ENCODE assay signal across 21 cellular contexts in genomic region chrX:37887347-37887746, GRCh38. TPM values are rescaled to one million over a fixed set of nuclear protein-coding genes. Genes with fewer than 3 reads are reported as not detected.
A peak's percentile ranks its signal among the peaks of the same experiment; 100 is the strongest.
DNase-seq lines count a peak whose midpoint lies in the region; ATAC-seq, FAIRE-seq and TF ChIP-seq lines count a peak whose summit lies in the region.
"Had no signal": no experiment of that assay in that cellular context is flagged by ENCODE, and none has a peak within 500 bp of the region (broad histone marks: within the 10 kb centered on the region; RNA-seq: fewer than 3 reads in every experiment).

No MANE protein-coding gene starts in this region.

- DNase-seq in activated naive CD8-positive, alpha-beta T cell treated with anti-CD3 and anti-CD28 coated beads for 36 hours: no peak
- no peak for DNase-seq in activated naive CD8-positive, alpha-beta T cell treated with anti-CD3 and anti-CD28 coated beads, Interleukin-2, amount 50 U/mL, for 24 hours
- no peak for DNase-seq in GM12892 (ENCODE audit: insufficient read length)
- DNase-seq in right lobe of liver: peak in 2 of 3 donors; percentile 27 to 73
- no peak for DNase-seq in amniotic stem cell (lab: John Stamatoyannopoulos, UW)
- DNase-seq: AML-193; Caco-2; Calu3; CD4-positive, alpha-beta T cell; CD8-positive, alpha-beta T cell; DMS79 treated with DMSO at 0.1 percent for 48 hours; GF-D8 had no signal

- intact Hi-C loops in right lobe of liver (cut with DNase I): no loop called here

- H3K27me3 ChIP-seq in right lobe of liver: no peaks in the 10 kb centered on the region
- H3K27me3 ChIP-seq: BLaER1 treated with 17β-estradiol and CSF1 and Interleukin-3, amounts not matched to agents 10 nM and 100 nM had no signal

- TF ChIP-seq CTCF in right lobe of liver (IDR thresholded peaks at IDR 0.05): no peak

- H3K4me1 ChIP-seq in right lobe of liver: no peaks in the 10 kb centered on the region
- H3K4me1 ChIP-seq: BLaER1 treated with 17β-estradiol and CSF1 and Interleukin-3, amounts not matched to agents 10 nM and 100 nM had no signal

- H3K4me1 Mint-ChIP-seq in activated naive CD8-positive, alpha-beta T cell treated with anti-CD3 and anti-CD28 coated beads for 36 hours: no peaks in the 10 kb centered on the region
- H3K4me1 Mint-ChIP-seq in activated naive CD8-positive, alpha-beta T cell treated with anti-CD3 and anti-CD28 coated beads, Interleukin-2, amount 50 U/mL, for 24 hours: no peaks in the 10 kb centered on the region
- H3K4me1 Mint-ChIP-seq: B cell had no signal

- no peaks in the 10 kb centered on the region for H3K36me3 Mint-ChIP-seq in activated naive CD8-positive, alpha-beta T cell treated with anti-CD3 and anti-CD28 coated beads for 36 hours
- H3K36me3 Mint-ChIP-seq in activated naive CD8-positive, alpha-beta T cell treated with anti-CD3 and anti-CD28 coated beads, Interleukin-2, amount 50 U/mL, for 24 hours (ENCODE audit: low read depth): no peaks in the 10 kb centered on the region
- H3K36me3 Mint-ChIP-seq: CD8-positive, alpha-beta T cell had no signal

- 7% methylated on average over 1 of the region's 1 CpG for WGBS in right lobe of liver (ENCODE audit: insufficient coverage, low coverage, low lambda C conversion rate, missing lambda C conversion rate)

- H3K4me3 Mint-ChIP-seq in activated naive CD8-positive, alpha-beta T cell treated with anti-CD3 and anti-CD28 coated beads for 36 hours: no peak overlapping the region
- H3K4me3 Mint-ChIP-seq in activated naive CD8-positive, alpha-beta T cell treated with anti-CD3 and anti-CD28 coated beads, Interleukin-2, amount 50 U/mL, for 24 hours: no peak overlapping the region
- H3K4me3 Mint-ChIP-seq: B cell; CD4-positive, alpha-beta T cell; CD8-positive, alpha-beta T cell had no signal

- no peaks in the 10 kb centered on the region for H3K9me3 ChIP-seq in right lobe of liver
- H3K9me3 ChIP-seq: A549, Caco-2 had no signal

- peak; percentile 17 for FAIRE-seq in GM12892 (lab: Jason Lieb, UNC)
- FAIRE-seq: A549, D721Med, G401.6, GM12891, GM18507 had no signal

- TF ChIP-seq POLR2A in GM12892 (IDR thresholded peaks at IDR 0.05; ENCODE audit: low read depth, low read length) (no peak), right lobe of liver (IDR thresholded peaks at IDR 0.05) (peak; percentile 72)

- H3K27me3 Mint-ChIP-seq in activated naive CD8-positive, alpha-beta T cell treated with anti-CD3 and anti-CD28 coated beads for 36 hours: no peaks in the 10 kb centered on the region
- peaks cover 1% of the 10 kb centered on the region for H3K27me3 Mint-ChIP-seq in activated naive CD8-positive, alpha-beta T cell treated with anti-CD3 and anti-CD28 coated beads, Interleukin-2, amount 50 U/mL, for 24 hours

- peak overlapping the region; percentile 22 to 55 (median 46) for H3K4me3 ChIP-seq in right lobe of liver
- H3K4me3 ChIP-seq: A549; BLaER1 treated with 17β-estradiol and CSF1 and Interleukin-3, amounts not matched to agents 10 nM and 100 nM had no signal

- H3K9me3 Mint-ChIP-seq in activated naive CD8-positive, alpha-beta T cell treated with anti-CD3 and anti-CD28 coated beads for 36 hours: no peaks in the 10 kb centered on the region
- no peaks in the 10 kb centered on the region for H3K9me3 Mint-ChIP-seq in activated naive CD8-positive, alpha-beta T cell treated with anti-CD3 and anti-CD28 coated beads, Interleukin-2, amount 50 U/mL, for 24 hours
- H3K9me3 Mint-ChIP-seq: CD4-positive, alpha-beta T cell; CD8-positive, alpha-beta T cell had no signal

- ATAC-seq in activated naive CD8-positive, alpha-beta T cell treated with anti-CD3 and anti-CD28 coated beads, Interleukin-2, amount 50 U/mL, for 24 hours: no peak
- peak; percentile 73 to 90 (median 76) for ATAC-seq in right lobe of liver
- ATAC-seq: A549; CD8-positive, alpha-beta T cell had no signal

- H3K27ac ChIP-seq in right lobe of liver: peak overlapping the region; percentile 55 to 86 (median 80)
- H3K27ac ChIP-seq: 22Rv1; A549; BLaER1 treated with 17β-estradiol and CSF1 and Interleukin-3, amounts not matched to agents 10 nM and 100 nM; C4-2B had no signal

- no peaks in the 10 kb centered on the region for H3K36me3 ChIP-seq in right lobe of liver
- H3K36me3 ChIP-seq: BLaER1 treated with 17β-estradiol and CSF1 and Interleukin-3, amounts not matched to agents 10 nM and 100 nM had no signal

- H3K27ac Mint-ChIP-seq in activated naive CD8-positive, alpha-beta T cell treated with anti-CD3 and anti-CD28 coated beads for 36 hours: peak overlapping the region; percentile 14
- no peak overlapping the region for H3K27ac Mint-ChIP-seq in activated naive CD8-positive, alpha-beta T cell treated with anti-CD3 and anti-CD28 coated beads, Interleukin-2, amount 50 U/mL, for 24 hours
- H3K27ac Mint-ChIP-seq: B cell; CD4-positive, alpha-beta T cell; CD8-positive, alpha-beta T cell had no signal

RNA-seq across cellular contexts. Expression of gene DYNLT3, which starts 40.0 kb away (rescaled TPM):
- total RNA-seq in activated naive CD8-positive, alpha-beta T cell treated with anti-CD3 and anti-CD28 coated beads for 36 hours: 10 to 100 TPM; 19.6 to 19.7 TPM
- polyA plus RNA-seq in GM12892 (2012; ENCODE audit: missing spikeins): 14.0 TPM
- 10 to 100 TPM; 13.1 to 24.4 (median 17.7) TPM for total RNA-seq in right lobe of liver

Comparison
In these comparisons a context has a peak if more than half of its experiments do, and no peak if none do; other contexts are left out.
1. DNase-seq: peak in right lobe of liver (2 of 3); none in activated naive CD8-positive, alpha-beta T cell treated with anti-CD3 and anti-CD28 coated beads for 36 hours (single experiment), activated naive CD8-positive, alpha-beta T cell treated with anti-CD3 and anti-CD28 coated beads, Interleukin-2, amount 50 U/mL, for 24 hours (single experiment), GM12892 (single experiment) and amniotic stem cell (single experiment).